In genomic region chr4:141352775-141353544, GRCh38 we compare ENCODE assay signal across 11 cellular contexts.
A peak's percentile ranks its signal among the peaks of the same experiment; 100 is the strongest.
DNase-seq lines count a peak whose midpoint lies in the region; ATAC-seq, FAIRE-seq and TF ChIP-seq lines count a peak whose summit lies in the region.
"Had no signal": no experiment of that assay in that cellular context is flagged by ENCODE, and none has a peak within 500 bp of the region (broad histone marks: within the 10 kb centered on the region; RNA-seq: fewer than 3 reads in every experiment).

No MANE protein-coding gene starts in this region.

- TF ChIP-seq CTCF in fibroblast of villous mesenchyme (IDR thresholded peaks at IDR 0.05; ENCODE audit: insufficient read depth, low read depth, low read length) (no peak), RWPE1 (conservative IDR thresholded peaks at IDR 0.05; ENCODE audit: low read depth) (no peak)

- H3K36me3 Mint-ChIP-seq in activated naive CD4-positive, alpha-beta T cell treated with anti-CD3 and anti-CD28 coated beads for 36 hours (ENCODE audit: low read depth), result no peaks in the 10 kb centered on the region
- H3K36me3 Mint-ChIP-seq: naive B cell had no signal

- no peak overlapping the region for H3K4me3 Mint-ChIP-seq in activated naive CD4-positive, alpha-beta T cell treated with anti-CD3 and anti-CD28 coated beads for 36 hours
- H3K4me3 Mint-ChIP-seq: naive B cell; stimulated activated naive CD8-positive, alpha-beta T cell treated with anti-CD3 and anti-CD28 coated beads, Interleukin-15, amount 100 ng/mL, for 72 hours had no signal

- ATAC-seq in HG03442 (IDR thresholded peaks at IDR 0.05; ENCODE audit: unreplicated experiment), result no peak
- ATAC-seq: stimulated activated naive CD8-positive, alpha-beta T cell treated with anti-CD3 and anti-CD28 coated beads, Interleukin-15, amount 100 ng/mL, for 72 hours had no signal

- POLR2A ChIA-PET in RWPE1 (lab: Yijun Ruan, JAX; ENCODE audit: low non-redundant PET), result no interaction called here

- FAIRE-seq in GM12891 (lab: Jason Lieb, UNC), result no peak
- FAIRE-seq: GM18507 had no signal

- H3K4me1 Mint-ChIP-seq in activated naive CD4-positive, alpha-beta T cell treated with anti-CD3 and anti-CD28 coated beads for 36 hours (ENCODE audit: low read depth), result no peaks in the 10 kb centered on the region
- H3K4me1 Mint-ChIP-seq: stimulated activated naive CD8-positive, alpha-beta T cell treated with anti-CD3 and anti-CD28 coated beads, Interleukin-15, amount 100 ng/mL, for 72 hours had no signal

- CTCF ChIA-PET in RWPE1 (lab: Yijun Ruan, JAX), result interaction anchor here (0.8 kb wide), 1 partner anchor 1716 kb away, joined by 3 read pairs; no protein-coding TSS in a partner anchor
- CTCF ChIA-PET in activated naive CD4-positive, alpha-beta T cell treated with anti-CD3 and anti-CD28 coated beads for 36 hours (lab: Charles Lee), result no interaction called here

- H3K27ac ChIP-seq in RWPE1, result no peak overlapping the region

- intact Hi-C loops in activated naive CD4-positive, alpha-beta T cell treated with anti-CD3 and anti-CD28 coated beads for 36 hours (cut with micrococcal nuclease), result no loop called here

- TF ChIP-seq POLR2A in GM12891 (IDR thresholded peaks at IDR 0.05; ENCODE audit: low read depth, low read length), result no peak

- H3K4me3 ChIP-seq in fibroblast of villous mesenchyme (ENCODE audit: low read depth, low read length), result no peak overlapping the region

- no peaks in the 10 kb centered on the region for H3K27me3 Mint-ChIP-seq in activated naive CD4-positive, alpha-beta T cell treated with anti-CD3 and anti-CD28 coated beads for 36 hours (ENCODE audit: low read depth)
- H3K27me3 Mint-ChIP-seq: naive B cell had no signal

- DNase-seq in GM12891 (ENCODE audit: insufficient read length, low spot score) (no peak), SIG-M5 treated with dmso at 0.1 percent for 504 hours (lab: John Stamatoyannopoulos, UW; ENCODE audit: unreplicated experiment) (peak; percentile 46), fibroblast of villous mesenchyme (ENCODE audit: low read depth) (peak; percentile 74), pulmonary artery endothelial cell (ENCODE audit: low read depth, low spot score) (peak; percentile 54), RWPE1 (ENCODE audit: low spot score) (no peak), nucleus accumbens (lab: John Stamatoyannopoulos, UW) (no peak)
- DNase-seq in activated naive CD4-positive, alpha-beta T cell treated with anti-CD3 and anti-CD28 coated beads for 36 hours, result no peak
- DNase-seq: naive B cell; stimulated activated naive CD8-positive, alpha-beta T cell treated with anti-CD3 and anti-CD28 coated beads, Interleukin-15, amount 100 ng/mL, for 72 hours had no signal

- H3K9me3 Mint-ChIP-seq in activated naive CD4-positive, alpha-beta T cell treated with anti-CD3 and anti-CD28 coated beads for 36 hours, result no peaks in the 10 kb centered on the region
- H3K9me3 Mint-ChIP-seq: naive B cell; stimulated activated naive CD8-positive, alpha-beta T cell treated with anti-CD3 and anti-CD28 coated beads, Interleukin-15, amount 100 ng/mL, for 72 hours had no signal

- no peak overlapping the region for H3K27ac Mint-ChIP-seq in activated naive CD4-positive, alpha-beta T cell treated with anti-CD3 and anti-CD28 coated beads for 36 hours

TF ChIP-seq in GM12891, 5 proteins besides CTCF, POLR2A, EP300 and RAD21:
- no peak for TF ChIP-seq PAX5 (IDR thresholded peaks at IDR 0.05; ENCODE audit: insufficient read depth, low read length, severe bottlenecking)
- TF ChIP-seq POU2F2 (IDR thresholded peaks at IDR 0.05; ENCODE audit: low read depth, low read length), result no peak
- peak; percentile 19; the same call in 1 of the 2 replicates for TF ChIP-seq SPI1 (IDR thresholded peaks at IDR 0.05; ENCODE audit: low read depth, low read length)
- no peak for TF ChIP-seq POLR2AphosphoS5 (IDR thresholded peaks at IDR 0.05; ENCODE audit: low read depth, low read length)
- TF ChIP-seq TAF1 (IDR thresholded peaks at IDR 0.05; ENCODE audit: low read depth, low read length), result no peak

Comparison
In these comparisons a context has a peak if more than half of its experiments do, and no peak if none do; other contexts are left out.
1. DNase-seq: peak in SIG-M5 treated with dmso at 0.1 percent for 504 hours (single experiment), fibroblast of villous mesenchyme (single experiment) and pulmonary artery endothelial cell (single experiment); none in GM12891 (single experiment), RWPE1 (single experiment), nucleus accumbens (0 of 56) and activated naive CD4-positive, alpha-beta T cell treated with anti-CD3 and anti-CD28 coated beads for 36 hours (single experiment).